ENCODE assay signal across 19 cellular contexts in genomic region chr14:92923744-92924103, GRCh38. TPM values are rescaled to one million over a fixed set of nuclear protein-coding genes. Genes with fewer than 3 reads are reported as not detected.
DNase-seq lines count a peak whose midpoint lies in the region; ATAC-seq and TF ChIP-seq lines count a peak whose summit lies in the region.
"Had no signal": no experiment of that assay in that cellular context is flagged by ENCODE, and none has a peak within 500 bp of the region (broad histone marks: within the 10 kb centered on the region; RNA-seq: fewer than 3 reads in every experiment).

No MANE protein-coding gene starts in this region.

- peaks cover 20% of the 10 kb centered on the region for H3K27me3 Mint-ChIP-seq in glutamatergic neuron (ENCODE audit: unreplicated experiment)

- no peak for ATAC-seq in HG03439 (IDR thresholded peaks at IDR 0.05; ENCODE audit: unreplicated experiment)

- peaks cover 2% of the 10 kb centered on the region for H3K27me3 ChIP-seq in H7 (ENCODE audit: control insufficient read depth, insufficient read depth, low read length)
- H3K27me3 ChIP-seq in osteoblast (ENCODE audit: insufficient read depth, low read length), result peaks cover 32% of the 10 kb centered on the region
- H3K27me3 ChIP-seq: SJCRH30 had no signal

- no peak for DNase-seq in H7
- DNase-seq in NCI-H345 treated with DMSO at 0.1 percent for 48 hours (lab: John Stamatoyannopoulos, UW; ENCODE audit: unreplicated experiment), result peak; percentile 10
- DNase-seq in glutamatergic neuron, result peak; percentile 31
- DNase-seq in osteoblast (ENCODE audit: insufficient read length, low spot score, missing footprints), result peak; percentile 65
- DNase-seq in NCI-H2227 treated with DMSO at 0.1 percent for 48 hours (lab: John Stamatoyannopoulos, UW), result no peak
- no peak for DNase-seq in T-helper 9 cell
- DNase-seq: activated gamma-delta T cell, amniotic stem cell, DMS153, hippocampal formation, NCI-H446 treated with DMSO at 0.1 percent for 48 hours, SJCRH30, tibial artery had no signal

- H3K4me1 ChIP-seq in osteoblast (ENCODE audit: insufficient read depth, low read length), result no peaks in the 10 kb centered on the region
- H3K4me1 ChIP-seq: SJCRH30 had no signal

- H3K9me3 ChIP-seq in osteoblast (ENCODE audit: low read depth, low read length), result no peaks in the 10 kb centered on the region
- H3K9me3 ChIP-seq: SJCRH30, tibial artery had no signal

- H3K4me3 ChIP-seq in H7 (ENCODE audit: insufficient read depth, low read depth, low read length) (peak overlapping the region; percentile 54), osteoblast (ENCODE audit: insufficient read depth, low read length) (no peak overlapping the region)
- H3K4me3 ChIP-seq: SJCRH30, tibial artery had no signal

- H3K9me3 Mint-ChIP-seq in glutamatergic neuron (ENCODE audit: unreplicated experiment), result peaks cover 16% of the 10 kb centered on the region
- H3K9me3 Mint-ChIP-seq: activated CD4-positive, alpha-beta T cell treated with anti-CD3 and anti-CD28 coated beads, Interleukin-2, amount 10 ng/mL, durations not matched to agents 24 days and 14 days; central memory CD8-positive, alpha-beta T cell had no signal

- H3K27ac ChIP-seq in osteoblast (ENCODE audit: low read depth, low read length), result no peak overlapping the region
- H3K27ac ChIP-seq: C4-2B, SJCRH30, tibial artery had no signal

- TF ChIP-seq CTCF in glutamatergic neuron (IDR thresholded peaks at IDR 0.05; ENCODE audit: partially characterized antibody, unreplicated experiment), result no peak
- no peak for TF ChIP-seq CTCF in osteoblast (IDR thresholded peaks at IDR 0.05; ENCODE audit: extremely low read depth, low read depth, low read length)

- H3K4me1 Mint-ChIP-seq in glutamatergic neuron (ENCODE audit: low read depth, unreplicated experiment), result peaks cover 28% of the 10 kb centered on the region
- H3K4me1 Mint-ChIP-seq: activated CD4-positive, alpha-beta T cell treated with anti-CD3 and anti-CD28 coated beads, Interleukin-2, amount 10 ng/mL, durations not matched to agents 24 days and 14 days; central memory CD8-positive, alpha-beta T cell had no signal

- no peaks in the 10 kb centered on the region for H3K36me3 ChIP-seq in H7 (replicated peaks; ENCODE audit: control insufficient read depth, insufficient read depth, low read length)
- no peaks in the 10 kb centered on the region for H3K36me3 ChIP-seq in osteoblast (ENCODE audit: insufficient read depth, low read length)
- H3K36me3 ChIP-seq: SJCRH30, tibial artery had no signal

- H4K20me1 ChIP-seq in osteoblast (ENCODE audit: insufficient read depth, low read length), result no peaks in the 10 kb centered on the region

- H2AFZ ChIP-seq in osteoblast (ENCODE audit: low read length), result no peak overlapping the region

- peak overlapping the region; percentile 84 for H3K4me3 Mint-ChIP-seq in glutamatergic neuron (ENCODE audit: unreplicated experiment)
- H3K4me3 Mint-ChIP-seq: activated CD4-positive, alpha-beta T cell treated with anti-CD3 and anti-CD28 coated beads, Interleukin-2, amount 10 ng/mL, durations not matched to agents 24 days and 14 days; central memory CD8-positive, alpha-beta T cell had no signal

- H3K79me2 ChIP-seq in osteoblast (ENCODE audit: insufficient read depth, low read length), result no peaks in the 10 kb centered on the region

- H3K4me2 ChIP-seq in osteoblast (ENCODE audit: insufficient read depth, low read length), result no peak overlapping the region

- peak overlapping the region; percentile 55 for H3K27ac Mint-ChIP-seq in glutamatergic neuron (ENCODE audit: unreplicated experiment)
- H3K27ac Mint-ChIP-seq: activated CD4-positive, alpha-beta T cell treated with anti-CD3 and anti-CD28 coated beads, Interleukin-2, amount 10 ng/mL, durations not matched to agents 24 days and 14 days had no signal

- H3K36me3 Mint-ChIP-seq in glutamatergic neuron (ENCODE audit: unreplicated experiment), result no peaks in the 10 kb centered on the region

RNA-seq across cellular contexts. Expression of gene CHGA, which starts 0.8 kb away (rescaled TPM):
- 13.0 and 20.6 TPM in 2 replicates for total RNA-seq in H7 (2014; rRNA removed; shearing (Covaris generic))
- total RNA-seq in glutamatergic neuron (ENCODE audit: unreplicated experiment) (663 TPM), osteoblast (not detected in 2 replicates)
- total RNA-seq: activated CD4-positive, alpha-beta T cell treated with anti-CD3 and anti-CD28 coated beads, Interleukin-2, amount 10 ng/mL, durations not matched to agents 24 days and 14 days; liver; pulmonary artery endothelial cell; SJCRH30 had no signal

Comparison
In these comparisons a context has a peak if more than half of its experiments do, and no peak if none do; other contexts are left out.
1. DNase-seq: peak in NCI-H345 treated with DMSO at 0.1 percent for 48 hours (single experiment), glutamatergic neuron (single experiment) and osteoblast (single experiment); none in H7 (single experiment), NCI-H2227 treated with DMSO at 0.1 percent for 48 hours (single experiment) and T-helper 9 cell (single experiment).
2. RNA of gene CHGA, which starts 0.8 kb away (total RNA-seq): 663 TPM in glutamatergic neuron (single experiment); 13.0 to 20.6 TPM in H7 and not detected in osteoblast; every median in the first group is over 10 times any median in the second.